1 cellular context compared by ENCODE assay signal in the genomic region with DNA sequence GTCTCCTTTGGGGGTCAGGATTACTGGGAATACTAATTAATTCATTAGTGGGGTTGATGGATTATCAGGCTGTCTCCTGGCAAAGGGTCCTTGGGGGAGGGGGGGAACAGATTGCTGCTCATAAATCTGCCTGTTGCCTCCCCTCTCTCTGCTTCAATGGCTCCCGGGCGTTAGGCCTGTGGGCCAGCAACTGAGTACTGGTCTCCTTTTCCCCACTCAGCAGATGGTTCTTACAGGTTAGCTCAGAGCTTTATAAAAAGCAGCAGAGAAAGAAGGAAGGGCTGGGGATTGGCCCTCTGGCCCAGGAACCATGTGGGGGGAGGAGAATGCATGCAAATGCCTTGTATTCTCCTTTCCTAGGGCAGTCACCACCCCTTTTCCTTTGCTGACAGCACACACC.
TF ChIP-seq lines count a peak whose summit lies in the region.

No MANE protein-coding gene starts in this region.

TF ChIP-seq in WTC11, 78 proteins besides CTCF, POLR2A, EP300 and RAD21 (continued from another document):
- TF ChIP-seq, protein P1, sequence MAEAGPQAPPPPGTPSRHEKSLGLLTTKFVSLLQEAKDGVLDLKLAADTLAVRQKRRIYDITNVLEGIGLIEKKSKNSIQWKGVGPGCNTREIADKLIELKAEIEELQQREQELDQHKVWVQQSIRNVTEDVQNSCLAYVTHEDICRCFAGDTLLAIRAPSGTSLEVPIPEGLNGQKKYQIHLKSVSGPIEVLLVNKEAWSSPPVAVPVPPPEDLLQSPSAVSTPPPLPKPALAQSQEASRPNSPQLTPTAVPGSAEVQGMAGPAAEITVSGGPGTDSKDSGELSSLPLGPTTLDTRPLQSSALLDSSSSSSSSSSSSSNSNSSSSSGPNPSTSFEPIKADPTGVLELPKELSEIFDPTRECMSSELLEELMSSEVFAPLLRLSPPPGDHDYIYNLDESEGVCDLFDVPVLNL (CRISPR knock-in tag; IDR thresholded peaks at IDR 0.05; ENCODE audit: borderline replicate concordance, low read depth): no peak
- TF ChIP-seq SMAD4 (CRISPR knock-in tag; IDR thresholded peaks at IDR 0.05) (no peak), ZNF317 (CRISPR knock-in tag; IDR thresholded peaks at IDR 0.05; ENCODE audit: borderline replicate concordance, low read depth) (no peak), GTF2I (CRISPR knock-in tag; conservative IDR thresholded peaks at IDR 0.05) (no peak), NR2C2 (CRISPR knock-in tag; IDR thresholded peaks at IDR 0.05) (no peak), SMAD3 (CRISPR knock-in tag; IDR thresholded peaks at IDR 0.05; ENCODE audit: borderline replicate concordance) (no peak), TEAD1 (CRISPR knock-in tag; IDR thresholded peaks at IDR 0.05) (no peak)
- TF ChIP-seq, protein P2, sequence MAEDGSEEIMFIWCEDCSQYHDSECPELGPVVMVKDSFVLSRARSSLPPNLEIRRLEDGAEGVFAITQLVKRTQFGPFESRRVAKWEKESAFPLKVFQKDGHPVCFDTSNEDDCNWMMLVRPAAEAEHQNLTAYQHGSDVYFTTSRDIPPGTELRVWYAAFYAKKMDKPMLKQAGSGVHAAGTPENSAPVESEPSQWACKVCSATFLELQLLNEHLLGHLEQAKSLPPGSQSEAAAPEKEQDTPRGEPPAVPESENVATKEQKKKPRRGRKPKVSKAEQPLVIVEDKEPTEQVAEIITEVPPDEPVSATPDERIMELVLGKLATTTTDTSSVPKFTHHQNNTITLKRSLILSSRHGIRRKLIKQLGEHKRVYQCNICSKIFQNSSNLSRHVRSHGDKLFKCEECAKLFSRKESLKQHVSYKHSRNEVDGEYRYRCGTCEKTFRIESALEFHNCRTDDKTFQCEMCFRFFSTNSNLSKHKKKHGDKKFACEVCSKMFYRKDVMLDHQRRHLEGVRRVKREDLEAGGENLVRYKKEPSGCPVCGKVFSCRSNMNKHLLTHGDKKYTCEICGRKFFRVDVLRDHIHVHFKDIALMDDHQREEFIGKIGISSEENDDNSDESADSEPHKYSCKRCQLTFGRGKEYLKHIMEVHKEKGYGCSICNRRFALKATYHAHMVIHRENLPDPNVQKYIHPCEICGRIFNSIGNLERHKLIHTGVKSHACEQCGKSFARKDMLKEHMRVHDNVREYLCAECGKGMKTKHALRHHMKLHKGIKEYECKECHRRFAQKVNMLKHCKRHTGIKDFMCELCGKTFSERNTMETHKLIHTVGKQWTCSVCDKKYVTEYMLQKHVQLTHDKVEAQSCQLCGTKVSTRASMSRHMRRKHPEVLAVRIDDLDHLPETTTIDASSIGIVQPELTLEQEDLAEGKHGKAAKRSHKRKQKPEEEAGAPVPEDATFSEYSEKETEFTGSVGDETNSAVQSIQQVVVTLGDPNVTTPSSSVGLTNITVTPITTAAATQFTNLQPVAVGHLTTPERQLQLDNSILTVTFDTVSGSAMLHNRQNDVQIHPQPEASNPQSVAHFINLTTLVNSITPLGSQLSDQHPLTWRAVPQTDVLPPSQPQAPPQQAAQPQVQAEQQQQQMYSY (CRISPR knock-in tag; IDR thresholded peaks at IDR 0.05): no peak
- TF ChIP-seq, protein P3, sequence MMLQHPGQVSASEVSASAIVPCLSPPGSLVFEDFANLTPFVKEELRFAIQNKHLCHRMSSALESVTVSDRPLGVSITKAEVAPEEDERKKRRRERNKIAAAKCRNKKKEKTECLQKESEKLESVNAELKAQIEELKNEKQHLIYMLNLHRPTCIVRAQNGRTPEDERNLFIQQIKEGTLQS (CRISPR knock-in tag; conservative IDR thresholded peaks at IDR 0.05): no peak
- TF ChIP-seq, protein P4, sequence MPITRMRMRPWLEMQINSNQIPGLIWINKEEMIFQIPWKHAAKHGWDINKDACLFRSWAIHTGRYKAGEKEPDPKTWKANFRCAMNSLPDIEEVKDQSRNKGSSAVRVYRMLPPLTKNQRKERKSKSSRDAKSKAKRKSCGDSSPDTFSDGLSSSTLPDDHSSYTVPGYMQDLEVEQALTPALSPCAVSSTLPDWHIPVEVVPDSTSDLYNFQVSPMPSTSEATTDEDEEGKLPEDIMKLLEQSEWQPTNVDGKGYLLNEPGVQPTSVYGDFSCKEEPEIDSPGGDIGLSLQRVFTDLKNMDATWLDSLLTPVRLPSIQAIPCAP (CRISPR knock-in tag; IDR thresholded peaks at IDR 0.05): no peak
- TF ChIP-seq, protein P5, sequence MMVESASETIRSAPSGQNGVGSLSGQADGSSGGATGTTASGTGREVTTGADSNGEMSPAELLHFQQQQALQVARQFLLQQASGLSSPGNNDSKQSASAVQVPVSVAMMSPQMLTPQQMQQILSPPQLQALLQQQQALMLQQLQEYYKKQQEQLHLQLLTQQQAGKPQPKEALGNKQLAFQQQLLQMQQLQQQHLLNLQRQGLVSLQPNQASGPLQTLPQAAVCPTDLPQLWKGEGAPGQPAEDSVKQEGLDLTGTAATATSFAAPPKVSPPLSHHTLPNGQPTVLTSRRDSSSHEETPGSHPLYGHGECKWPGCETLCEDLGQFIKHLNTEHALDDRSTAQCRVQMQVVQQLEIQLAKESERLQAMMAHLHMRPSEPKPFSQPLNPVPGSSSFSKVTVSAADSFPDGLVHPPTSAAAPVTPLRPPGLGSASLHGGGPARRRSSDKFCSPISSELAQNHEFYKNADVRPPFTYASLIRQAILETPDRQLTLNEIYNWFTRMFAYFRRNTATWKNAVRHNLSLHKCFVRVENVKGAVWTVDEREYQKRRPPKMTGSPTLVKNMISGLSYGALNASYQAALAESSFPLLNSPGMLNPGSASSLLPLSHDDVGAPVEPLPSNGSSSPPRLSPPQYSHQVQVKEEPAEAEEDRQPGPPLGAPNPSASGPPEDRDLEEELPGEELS (CRISPR knock-in tag; IDR thresholded peaks at IDR 0.05): no peak
- TF ChIP-seq, protein P6, sequence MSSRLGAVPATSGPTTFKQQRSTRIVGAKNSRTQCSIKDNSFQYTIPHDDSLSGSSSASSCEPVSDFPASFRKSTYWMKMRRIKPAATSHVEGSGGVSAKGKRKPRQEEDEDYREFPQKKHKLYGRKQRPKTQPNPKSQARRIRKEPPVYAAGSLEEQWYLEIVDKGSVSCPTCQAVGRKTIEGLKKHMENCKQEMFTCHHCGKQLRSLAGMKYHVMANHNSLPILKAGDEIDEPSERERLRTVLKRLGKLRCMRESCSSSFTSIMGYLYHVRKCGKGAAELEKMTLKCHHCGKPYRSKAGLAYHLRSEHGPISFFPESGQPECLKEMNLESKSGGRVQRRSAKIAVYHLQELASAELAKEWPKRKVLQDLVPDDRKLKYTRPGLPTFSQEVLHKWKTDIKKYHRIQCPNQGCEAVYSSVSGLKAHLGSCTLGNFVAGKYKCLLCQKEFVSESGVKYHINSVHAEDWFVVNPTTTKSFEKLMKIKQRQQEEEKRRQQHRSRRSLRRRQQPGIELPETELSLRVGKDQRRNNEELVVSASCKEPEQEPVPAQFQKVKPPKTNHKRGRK (CRISPR knock-in tag; IDR thresholded peaks at IDR 0.05; ENCODE audit: borderline replicate concordance): no peak
- TF ChIP-seq, protein P7, sequence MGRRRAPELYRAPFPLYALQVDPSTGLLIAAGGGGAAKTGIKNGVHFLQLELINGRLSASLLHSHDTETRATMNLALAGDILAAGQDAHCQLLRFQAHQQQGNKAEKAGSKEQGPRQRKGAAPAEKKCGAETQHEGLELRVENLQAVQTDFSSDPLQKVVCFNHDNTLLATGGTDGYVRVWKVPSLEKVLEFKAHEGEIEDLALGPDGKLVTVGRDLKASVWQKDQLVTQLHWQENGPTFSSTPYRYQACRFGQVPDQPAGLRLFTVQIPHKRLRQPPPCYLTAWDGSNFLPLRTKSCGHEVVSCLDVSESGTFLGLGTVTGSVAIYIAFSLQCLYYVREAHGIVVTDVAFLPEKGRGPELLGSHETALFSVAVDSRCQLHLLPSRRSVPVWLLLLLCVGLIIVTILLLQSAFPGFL (CRISPR knock-in tag; IDR thresholded peaks at IDR 0.05; ENCODE audit: borderline replicate concordance): no peak
- TF ChIP-seq, protein P8, sequence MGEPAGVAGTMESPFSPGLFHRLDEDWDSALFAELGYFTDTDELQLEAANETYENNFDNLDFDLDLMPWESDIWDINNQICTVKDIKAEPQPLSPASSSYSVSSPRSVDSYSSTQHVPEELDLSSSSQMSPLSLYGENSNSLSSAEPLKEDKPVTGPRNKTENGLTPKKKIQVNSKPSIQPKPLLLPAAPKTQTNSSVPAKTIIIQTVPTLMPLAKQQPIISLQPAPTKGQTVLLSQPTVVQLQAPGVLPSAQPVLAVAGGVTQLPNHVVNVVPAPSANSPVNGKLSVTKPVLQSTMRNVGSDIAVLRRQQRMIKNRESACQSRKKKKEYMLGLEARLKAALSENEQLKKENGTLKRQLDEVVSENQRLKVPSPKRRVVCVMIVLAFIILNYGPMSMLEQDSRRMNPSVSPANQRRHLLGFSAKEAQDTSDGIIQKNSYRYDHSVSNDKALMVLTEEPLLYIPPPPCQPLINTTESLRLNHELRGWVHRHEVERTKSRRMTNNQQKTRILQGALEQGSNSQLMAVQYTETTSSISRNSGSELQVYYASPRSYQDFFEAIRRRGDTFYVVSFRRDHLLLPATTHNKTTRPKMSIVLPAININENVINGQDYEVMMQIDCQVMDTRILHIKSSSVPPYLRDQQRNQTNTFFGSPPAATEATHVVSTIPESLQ (CRISPR knock-in tag; IDR thresholded peaks at IDR 0.05): no peak
